ENCODE assay signal across 15 cellular contexts in genomic region chr6:143934867-143935266, GRCh38.
DNase-seq lines count a peak whose midpoint lies in the region; ATAC-seq and TF ChIP-seq lines count a peak whose summit lies in the region.
"Had no signal": no experiment of that assay in that cellular context is flagged by ENCODE, and none has a peak within 500 bp of the region (broad histone marks: within the 10 kb centered on the region; RNA-seq: fewer than 3 reads in every experiment).

No MANE protein-coding gene starts in this region.

- H3K27ac ChIP-seq in H9 (ENCODE audit: insufficient read length, low read depth, low read length), result no peak overlapping the region
- no peak overlapping the region for H3K27ac ChIP-seq in naive thymus-derived CD4-positive, alpha-beta T cell (ENCODE audit: low read depth, low read length)
- no peak overlapping the region for H3K27ac ChIP-seq in upper lobe of right lung
- no peak overlapping the region for H3K27ac ChIP-seq in esophagus squamous epithelium
- H3K27ac ChIP-seq: C4-2B, HL-60 had no signal

- no CpG with 5 or more reads among the region's 4 CpGs for WGBS in H9 (ENCODE audit: extremely low coverage, insufficient read length, low lambda C conversion rate)
- 89 to 93% methylated on average over 2 to 3 of the region's 4 CpGs for WGBS in esophagus squamous epithelium, 2 donors

- no peaks in the 10 kb centered on the region for H3K79me1 ChIP-seq in H9 (ENCODE audit: insufficient read depth, low read depth, low read length, poor library complexity, severe bottlenecking)

- no peak overlapping the region for H3K18ac ChIP-seq in H9 (ENCODE audit: insufficient read length, low read depth, low read length)

- no peak overlapping the region for H3K23ac ChIP-seq in H9 (ENCODE audit: insufficient read length, low read depth, low read length)

- H3K4me3 Mint-ChIP-seq in H9 (no peak overlapping the region), WTC11 (no peak overlapping the region)
- H3K4me3 Mint-ChIP-seq in naive thymus-derived CD4-positive, alpha-beta T cell, result no peak overlapping the region
- H3K4me3 Mint-ChIP-seq: B cell, GM23338 had no signal

- H3K4ac ChIP-seq in H9 (ENCODE audit: low read depth, low read length), result no peak overlapping the region

- H3K23me2 ChIP-seq in H9 (ENCODE audit: insufficient read length, low read depth, low read length, poor library complexity, severe bottlenecking), result no peaks in the 10 kb centered on the region

- H3T11ph ChIP-seq in H9 (ENCODE audit: low read length), result no peak overlapping the region

- H3K14ac ChIP-seq in H9 (ENCODE audit: insufficient read depth, low read length), result no peak overlapping the region

- no peak overlapping the region for H2BK120ac ChIP-seq in H9 (ENCODE audit: low read depth, low read length, poor library complexity, severe bottlenecking)

- intact Hi-C loops in naive thymus-derived CD4-positive, alpha-beta T cell (cut with micrococcal nuclease), result no loop called here
- intact Hi-C loops in upper lobe of right lung (cut with DNase I), result no loop called here
- intact Hi-C loops in esophagus squamous epithelium (cut with DNase I), result no loop called here

- TF ChIP-seq CTCF in H9 (conservative IDR thresholded peaks at IDR 0.05) (peak; percentile 31; the same call in 1 of the 3 replicates), WTC11 (IDR thresholded peaks at IDR 0.05) (no peak), upper lobe of right lung (IDR thresholded peaks at IDR 0.05) (no peak), esophagus squamous epithelium (IDR thresholded peaks at IDR 0.05) (no peak)

- H3K56ac ChIP-seq in H9 (ENCODE audit: insufficient read length, low read depth, low read length), result no peak overlapping the region

- H3K27ac Mint-ChIP-seq in H9 (no peak overlapping the region), WTC11 (no peak overlapping the region)
- H3K27ac Mint-ChIP-seq in naive thymus-derived CD4-positive, alpha-beta T cell, result no peak overlapping the region
- H3K27ac Mint-ChIP-seq: B cell; CD4-positive, alpha-beta memory T cell; GM23338 had no signal

- no peaks in the 10 kb centered on the region for H3K79me2 ChIP-seq in H9 (ENCODE audit: insufficient read depth, low read length)

- H4K91ac ChIP-seq in H9 (ENCODE audit: insufficient read length, low read depth, low read length), result no peak overlapping the region

- CTCF ChIA-PET in WTC11 (lab: Charles Lee), result interaction anchor here (0.7 to 1.4 kb wide), 5 partner anchors 24 to 360 kb away, joined by 3 to 6 read pairs (median 3); partner anchors contain the start of gene PLAGL1
- CTCF ChIA-PET in naive thymus-derived CD4-positive, alpha-beta T cell (lab: Charles Lee), result no interaction called here

- H3K4me1 ChIP-seq in H9 (ENCODE audit: insufficient read depth, low read length) (peaks cover 7% of the 10 kb centered on the region; the same call in 1 of the 2 replicates), upper lobe of right lung (no peaks in the 10 kb centered on the region), esophagus squamous epithelium (peaks cover 0 to 9% (median 0%) of the 10 kb centered on the region in 3 donors)
- H3K4me1 ChIP-seq in naive thymus-derived CD4-positive, alpha-beta T cell (ENCODE audit: control insufficient read depth in 2 of 2, insufficient read depth in 2 of 2, low read length in 2 of 2), result no peaks in the 10 kb centered on the region

- no peaks in the 10 kb centered on the region for H3K36me3 ChIP-seq in naive thymus-derived CD4-positive, alpha-beta T cell (ENCODE audit: control insufficient read depth in 2 of 3, insufficient read depth in 3 of 3, low read length in 3 of 3)
- no peaks in the 10 kb centered on the region for H3K36me3 ChIP-seq in upper lobe of right lung
- no peaks in the 10 kb centered on the region for H3K36me3 ChIP-seq in esophagus squamous epithelium

- no peak overlapping the region for H2BK5ac ChIP-seq in H9 (ENCODE audit: insufficient read length, low read length)

- H3K9me3 ChIP-seq in H9 (ENCODE audit: control insufficient read depth, low read depth, low read length) (no peaks in the 10 kb centered on the region), upper lobe of right lung (no peaks in the 10 kb centered on the region), esophagus squamous epithelium (peaks cover 0 to 11% (median 0%) of the 10 kb centered on the region in 3 donors)
- H3K9me3 ChIP-seq in naive thymus-derived CD4-positive, alpha-beta T cell (ENCODE audit: control insufficient read depth in 2 of 3, low read length in 3 of 3), result no peaks in the 10 kb centered on the region

- no peak overlapping the region for H2AFZ ChIP-seq in H9 (ENCODE audit: low read length)
- H2AFZ ChIP-seq: GM23338 had no signal

- H3K9ac ChIP-seq in H9 (ENCODE audit: extremely low read depth, insufficient read length, low read length), result no peak overlapping the region

- no peak overlapping the region for H3K4me2 ChIP-seq in H9 (ENCODE audit: insufficient read depth, insufficient read length, low read length)
- H3K4me2 ChIP-seq: GM23338 had no signal

- H2BK20ac ChIP-seq in H9 (ENCODE audit: low read depth, low read length, poor library complexity, severe bottlenecking), result no peak overlapping the region

- H3K36me3 Mint-ChIP-seq in H9 (ENCODE audit: insufficient read depth in 1 of 3, low read depth in 3 of 3), result peaks cover 16 to 28% (median 18%) of the 10 kb centered on the region in 3 experiments
- peaks cover 30% of the 10 kb centered on the region for H3K36me3 Mint-ChIP-seq in WTC11
- peaks cover 0 to 36% (median 16%) of the 10 kb centered on the region in 5 donors for H3K36me3 Mint-ChIP-seq in naive thymus-derived CD4-positive, alpha-beta T cell

- H3K9me3 Mint-ChIP-seq in H9, result peaks cover 24 to 29% of the 10 kb centered on the region in 2 experiments
- H3K9me3 Mint-ChIP-seq in WTC11, result peaks cover 33% of the 10 kb centered on the region
- peaks cover 3 to 33% (median 18%) of the 10 kb centered on the region in 11 donors for H3K9me3 Mint-ChIP-seq in naive thymus-derived CD4-positive, alpha-beta T cell

- no peak overlapping the region for H2BK12ac ChIP-seq in H9 (ENCODE audit: insufficient read length, low read depth, low read length)

- H4K8ac ChIP-seq in H9 (replicated peaks; ENCODE audit: insufficient read length, low read depth, low read length), result no peak overlapping the region

- no peak overlapping the region for H2AK5ac ChIP-seq in H9 (ENCODE audit: insufficient read length, low read length)

- POLR2A ChIA-PET in WTC11 (lab: Charles Lee), result no interaction called here
- POLR2A ChIA-PET in naive thymus-derived CD4-positive, alpha-beta T cell (lab: Charles Lee), result interaction anchor here (0.7 kb wide), 1 partner anchor 23 kb away, joined by 6 read pairs; no protein-coding TSS in a partner anchor

- H3K27me3 Mint-ChIP-seq in H9 (ENCODE audit: low read depth) (peaks cover 6% of the 10 kb centered on the region), WTC11 (ENCODE audit: low read depth) (peaks cover 41% of the 10 kb centered on the region)
- H3K27me3 Mint-ChIP-seq in naive thymus-derived CD4-positive, alpha-beta T cell, result peaks cover 0 to 16% (median 0%) of the 10 kb centered on the region in 5 donors
- H3K27me3 Mint-ChIP-seq: B cell had no signal

- H4K20me1 ChIP-seq in H9 (ENCODE audit: control insufficient read depth, insufficient read depth, insufficient read length), result no peaks in the 10 kb centered on the region

- no peak for DNase-seq in H9
- no peak for DNase-seq in WTC11 (ENCODE audit: low spot score)
- DNase-seq in naive thymus-derived CD4-positive, alpha-beta T cell, result no peak
- DNase-seq in upper lobe of right lung, result no peak
- no peak for DNase-seq in ecto neural progenitor cell (ENCODE audit: low spot score)
- DNase-seq in esophagus squamous epithelium (lab: John Stamatoyannopoulos, UW), result no peak
- DNase-seq: CD4-positive, alpha-beta memory T cell; DMS79; HCEC 1CT had no signal

- no peaks in the 10 kb centered on the region for H3K27me3 ChIP-seq in H9 (ENCODE audit: insufficient read depth, low read length)
- H3K27me3 ChIP-seq in naive thymus-derived CD4-positive, alpha-beta T cell (ENCODE audit: control insufficient read depth in 2 of 2, insufficient read depth in 2 of 2, low read length in 2 of 2), result no peaks in the 10 kb centered on the region
- no peaks in the 10 kb centered on the region for H3K27me3 ChIP-seq in upper lobe of right lung
- H3K27me3 ChIP-seq in esophagus squamous epithelium, result no peaks in the 10 kb centered on the region

- peaks cover 44 to 55% of the 10 kb centered on the region in 2 experiments for H3K4me1 Mint-ChIP-seq in H9
- H3K4me1 Mint-ChIP-seq in WTC11, result peaks cover 42% of the 10 kb centered on the region
- H3K4me1 Mint-ChIP-seq in naive thymus-derived CD4-positive, alpha-beta T cell, result peaks cover 0 to 2% (median 1%) of the 10 kb centered on the region in 7 donors
- H3K4me1 Mint-ChIP-seq: B cell had no signal

- ATAC-seq in WTC11 (peak; percentile 31; the same call in 1 of the 2 replicates), upper lobe of right lung (peak; percentile 23), HG03378 (IDR thresholded peaks at IDR 0.05; ENCODE audit: unreplicated experiment) (no peak)
- peak; percentile 22 for ATAC-seq in naive thymus-derived CD4-positive, alpha-beta T cell
- ATAC-seq: GM12878, GM23338 had no signal

- TF ChIP-seq POLR2A in esophagus squamous epithelium (IDR thresholded peaks at IDR 0.05), result no peak

- no peak overlapping the region for H3K4me3 ChIP-seq in naive thymus-derived CD4-positive, alpha-beta T cell (ENCODE audit: low read length)
- H3K4me3 ChIP-seq in upper lobe of right lung, result no peak overlapping the region
- no peak overlapping the region for H3K4me3 ChIP-seq in esophagus squamous epithelium
- H3K4me3 ChIP-seq: GM12878, GM23338 had no signal

- H2BK15ac ChIP-seq in H9 (ENCODE audit: low read depth, low read length), result no peak overlapping the region

- no peak overlapping the region for H4K5ac ChIP-seq in H9 (ENCODE audit: insufficient read length, low read depth, low read length)

TF ChIP-seq in WTC11, 78 proteins besides CTCF, POLR2A, EP300 and RAD21 (continues in another document):
- TF ChIP-seq KAT7 (CRISPR knock-in tag; IDR thresholded peaks at IDR 0.05; ENCODE audit: borderline replicate concordance), result no peak
- TF ChIP-seq, protein P1, sequence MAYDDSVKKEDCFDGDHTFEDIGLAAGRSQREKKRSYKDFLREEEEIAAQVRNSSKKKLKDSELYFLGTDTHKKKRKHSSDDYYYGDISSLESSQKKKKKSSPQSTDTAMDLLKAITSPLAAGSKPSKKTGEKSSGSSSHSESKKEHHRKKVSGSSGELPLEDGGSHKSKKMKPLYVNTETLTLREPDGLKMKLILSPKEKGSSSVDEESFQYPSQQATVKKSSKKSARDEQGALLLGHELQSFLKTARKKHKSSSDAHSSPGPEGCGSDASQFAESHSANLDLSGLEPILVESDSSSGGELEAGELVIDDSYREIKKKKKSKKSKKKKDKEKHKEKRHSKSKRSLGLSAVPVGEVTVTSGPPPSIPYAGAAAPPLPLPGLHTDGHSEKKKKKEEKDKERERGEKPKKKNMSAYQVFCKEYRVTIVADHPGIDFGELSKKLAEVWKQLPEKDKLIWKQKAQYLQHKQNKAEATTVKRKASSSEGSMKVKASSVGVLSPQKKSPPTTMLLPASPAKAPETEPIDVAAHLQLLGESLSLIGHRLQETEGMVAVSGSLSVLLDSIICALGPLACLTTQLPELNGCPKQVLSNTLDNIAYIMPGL (CRISPR knock-in tag; IDR thresholded peaks at IDR 0.05), result no peak
